In the genomic region with DNA sequence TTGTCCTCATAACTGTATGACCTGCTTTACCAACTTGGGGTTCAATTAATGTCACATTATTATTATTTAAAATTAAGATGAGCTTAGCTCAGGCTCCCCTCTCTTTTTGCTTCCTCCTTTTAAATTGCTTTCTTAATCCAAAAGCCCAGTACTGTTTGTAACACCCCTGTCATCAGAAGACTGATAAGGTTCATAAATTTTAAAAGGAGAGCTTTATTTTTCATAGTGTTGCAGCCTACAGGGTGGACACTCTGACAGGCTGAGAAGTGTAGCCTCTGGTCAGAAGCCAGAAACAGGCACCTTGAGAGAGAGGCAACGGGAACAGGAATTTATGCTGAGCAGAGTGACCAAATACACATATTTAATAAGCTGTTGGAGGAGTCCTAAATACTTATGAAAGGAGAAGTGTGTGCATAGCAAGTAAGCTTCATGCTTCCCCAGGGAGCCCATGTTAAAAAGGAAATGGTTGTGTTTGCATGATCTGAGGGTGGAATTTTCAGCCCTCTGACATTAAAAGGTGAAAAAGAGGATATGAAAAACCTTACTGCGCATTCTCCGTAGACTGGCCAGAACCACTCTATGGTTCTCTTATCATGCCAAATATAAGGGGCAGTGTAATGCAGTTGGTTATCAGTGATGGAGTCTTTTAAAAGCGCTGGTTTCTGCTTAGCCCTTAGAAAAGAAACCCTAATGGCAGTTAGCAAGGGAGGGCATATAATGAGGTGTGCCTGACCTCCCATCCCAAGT, we compare ENCODE assay signal across 11 cellular contexts. TPM values are rescaled to one million over a fixed set of nuclear protein-coding genes. Genes with fewer than 3 reads are reported as not detected.
DNase-seq lines count a peak whose midpoint lies in the region; ATAC-seq and TF ChIP-seq lines count a peak whose summit lies in the region.
"Had no signal": no experiment of that assay in that cellular context is flagged by ENCODE, and none has a peak within 500 bp of the region (broad histone marks: within the 10 kb centered on the region; RNA-seq: fewer than 3 reads in every experiment).

No MANE protein-coding gene starts in this region.

- H3K4me1 ChIP-seq in uterus (no peaks in the 10 kb centered on the region), esophagus muscularis mucosa (peaks cover under 1 to 8% (median 6%) of the 10 kb centered on the region in 4 donors)

- no peak for TF ChIP-seq EP300 in esophagus muscularis mucosa (IDR thresholded peaks at IDR 0.05)

- no peaks in the 10 kb centered on the region for H3K27me3 ChIP-seq in uterus
- no peaks in the 10 kb centered on the region for H3K27me3 ChIP-seq in esophagus muscularis mucosa

- intact Hi-C loops in uterus (cut with DNase I; ENCODE audit: low total_unique reads) (no loop called here), esophagus muscularis mucosa (cut with DNase I) (no loop called here)

- WGBS in esophagus muscularis mucosa = 87% methylated on average over 4 of the region's 4 CpGs

- ATAC-seq in GM19397 (IDR thresholded peaks at IDR 0.05; ENCODE audit: unreplicated experiment) (peak; percentile 78), HG03064 (IDR thresholded peaks at IDR 0.05; ENCODE audit: low read depth, unreplicated experiment) (peak; percentile 77), HG02970 (IDR thresholded peaks at IDR 0.05; ENCODE audit: low FRiP score, unreplicated experiment) (no peak)

- TF ChIP-seq POLR2A in uterus (IDR thresholded peaks at IDR 0.05) (no peak), esophagus muscularis mucosa (IDR thresholded peaks at IDR 0.05; ENCODE audit: low read depth) (no peak)

- no peak for TF ChIP-seq CTCF in uterus (IDR thresholded peaks at IDR 0.05)
- TF ChIP-seq CTCF in esophagus muscularis mucosa (IDR thresholded peaks at IDR 0.05) = no peak

- H3K27ac ChIP-seq in uterus = no peak overlapping the region
- no peak overlapping the region for H3K27ac ChIP-seq in esophagus muscularis mucosa (replicated peaks in 1 of 4)

- H3K36me3 ChIP-seq in uterus = no peaks in the 10 kb centered on the region
- H3K36me3 ChIP-seq in esophagus muscularis mucosa = no peaks in the 10 kb centered on the region

- DNase-seq in CD1c-positive myeloid dendritic cell (ENCODE audit: extremely low spot score) = peak; percentile 86
- peak; percentile 8 for DNase-seq in SKM-1 (lab: John Stamatoyannopoulos, UW; ENCODE audit: unreplicated experiment)
- DNase-seq in kidney tubule cell (ENCODE audit: low spot score) = no peak
- no peak for DNase-seq in uterus
- no peak for DNase-seq in esophagus muscularis mucosa (ENCODE audit: extremely low spot score)
- DNase-seq: activated T-cell treated with anti-CD3 and anti-CD28 coated beads for 4 hours; stimulated activated CD4-positive, alpha-beta T cell treated with anti-CD3 and anti-CD28 coated beads, Interleukin-2, amount 100 ng/mL, for 24 hours had no signal

- H3K4me3 ChIP-seq in uterus (no peak overlapping the region), esophagus muscularis mucosa (no peak overlapping the region)
- H3K4me3 ChIP-seq: lung had no signal

- H3K9me3 ChIP-seq in uterus (no peaks in the 10 kb centered on the region), esophagus muscularis mucosa (no peaks in the 10 kb centered on the region)

RNA-seq across cellular contexts. Expression of a gene that starts 30.5 kb away (rescaled TPM):
- total RNA-seq in uterus (100 to 1,000 TPM in 1 of 4 donors, 10 to 100 TPM in 3; 20.6 to 138 (median 32.8) TPM), esophagus muscularis mucosa (10 to 100 TPM; 23.3 to 26.4 (median 25.3) TPM)

Comparison
In these comparisons a context has a peak if more than half of its experiments do, and no peak if none do; other contexts are left out.
1. DNase-seq: peak in CD1c-positive myeloid dendritic cell (single experiment) and SKM-1 (single experiment); none in kidney tubule cell (single experiment), uterus (0 of 2) and esophagus muscularis mucosa (single experiment).